16 cellular contexts compared by ENCODE assay signal in the genomic region with DNA sequence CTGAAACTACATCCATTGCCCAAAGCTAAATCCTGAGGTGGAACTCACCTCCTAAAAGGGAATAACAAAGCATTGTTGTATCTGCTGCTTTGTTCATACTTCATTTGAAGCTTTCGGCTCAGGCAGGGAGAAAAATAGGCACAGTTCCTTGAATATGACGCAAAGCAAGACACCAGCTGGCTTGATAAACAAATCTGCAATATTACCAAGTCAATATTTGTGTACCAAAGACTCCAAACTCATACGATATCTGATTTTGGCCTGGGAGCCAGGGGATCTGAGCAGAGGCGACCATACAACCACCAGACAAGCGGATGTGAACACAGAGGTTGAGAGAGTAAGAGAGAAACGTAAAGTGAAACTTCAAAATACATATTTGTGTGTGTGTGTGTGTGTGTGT. TPM values are rescaled to one million over a fixed set of nuclear protein-coding genes. Genes with fewer than 3 reads are reported as not detected.
DNase-seq lines count a peak whose midpoint lies in the region; ATAC-seq, FAIRE-seq and TF ChIP-seq lines count a peak whose summit lies in the region.
"Had no signal": no experiment of that assay in that cellular context is flagged by ENCODE, and none has a peak within 500 bp of the region (broad histone marks: within the 10 kb centered on the region; RNA-seq: fewer than 3 reads in every experiment).

No MANE protein-coding gene starts in this region.

- H3K4me3 Mint-ChIP-seq in GM23338 = no peak overlapping the region
- no peak overlapping the region for H3K4me3 Mint-ChIP-seq in naive thymus-derived CD4-positive, alpha-beta T cell
- H3K4me3 Mint-ChIP-seq: CD14-positive monocyte; CD8-positive, alpha-beta memory T cell had no signal

- H3K9me3 ChIP-seq in Loucy (ENCODE audit: insufficient read depth, low read depth, low read length) = no peaks in the 10 kb centered on the region
- no peaks in the 10 kb centered on the region for H3K9me3 ChIP-seq in pancreas
- no peaks in the 10 kb centered on the region for H3K9me3 ChIP-seq in naive thymus-derived CD4-positive, alpha-beta T cell (ENCODE audit: control insufficient read depth in 2 of 3, low read length in 3 of 3)
- H3K9me3 ChIP-seq: Caco-2 had no signal

- no peaks in the 10 kb centered on the region for H4K20me1 ChIP-seq in GM23338 (replicated peaks; ENCODE audit: insufficient read depth)
- no peaks in the 10 kb centered on the region for H4K20me1 ChIP-seq in Loucy (ENCODE audit: insufficient read depth, low read length, poor library complexity, severe bottlenecking)

- intact Hi-C loops in pancreas (cut with DNase I) = no loop called here
- intact Hi-C loops in naive thymus-derived CD4-positive, alpha-beta T cell (cut with micrococcal nuclease) = no loop called here

- H3K36me3 Mint-ChIP-seq in GM23338 (ENCODE audit: low read depth) = no peaks in the 10 kb centered on the region
- no peaks in the 10 kb centered on the region for H3K36me3 Mint-ChIP-seq in naive thymus-derived CD4-positive, alpha-beta T cell
- H3K36me3 Mint-ChIP-seq: CD14-positive monocyte; CD8-positive, alpha-beta memory T cell had no signal

- ATAC-seq in GM23338 (no peak), left lobe of liver (peak; percentile 96), pancreas (peak; percentile 61 to 96 (median 89)), GM21360 (IDR thresholded peaks at IDR 0.05; ENCODE audit: unreplicated experiment) (no peak)
- no peak for ATAC-seq in naive thymus-derived CD4-positive, alpha-beta T cell
- ATAC-seq: HCT116 had no signal

- H3K36me3 ChIP-seq in GM23338 (ENCODE audit: insufficient read depth) (no peaks in the 10 kb centered on the region), Loucy (ENCODE audit: insufficient read depth, low read length) (no peaks in the 10 kb centered on the region), pancreas (no peaks in the 10 kb centered on the region), H7 (replicated peaks; ENCODE audit: control insufficient read depth, insufficient read depth, low read length) (no peaks in the 10 kb centered on the region)
- no peaks in the 10 kb centered on the region for H3K36me3 ChIP-seq in naive thymus-derived CD4-positive, alpha-beta T cell (ENCODE audit: control insufficient read depth in 2 of 3, insufficient read depth in 3 of 3, low read length in 3 of 3)

- CTCF ChIA-PET in naive thymus-derived CD4-positive, alpha-beta T cell (lab: Charles Lee) = no interaction called here

- H3K4me2 ChIP-seq in GM23338 (no peak overlapping the region), Loucy (ENCODE audit: low read depth, low read length, poor library complexity, severe bottlenecking) (no peak overlapping the region)

- H3K4me1 Mint-ChIP-seq in GM23338 = no peaks in the 10 kb centered on the region
- no peaks in the 10 kb centered on the region for H3K4me1 Mint-ChIP-seq in naive thymus-derived CD4-positive, alpha-beta T cell
- H3K4me1 Mint-ChIP-seq: CD14-positive monocyte; CD8-positive, alpha-beta memory T cell had no signal

- POLR2A ChIA-PET in naive thymus-derived CD4-positive, alpha-beta T cell (lab: Charles Lee) = no interaction called here

- H3K9me3 Mint-ChIP-seq in GM23338 = no peaks in the 10 kb centered on the region
- H3K9me3 Mint-ChIP-seq in naive thymus-derived CD4-positive, alpha-beta T cell = peaks cover 0 to 2% (median 0%) of the 10 kb centered on the region in 11 donors
- H3K9me3 Mint-ChIP-seq: CD8-positive, alpha-beta memory T cell had no signal

- no peaks in the 10 kb centered on the region for H3K79me2 ChIP-seq in GM23338 (replicated peaks; ENCODE audit: insufficient read depth)
- H3K79me2 ChIP-seq in Loucy (ENCODE audit: insufficient read depth, low read length) = no peaks in the 10 kb centered on the region

- H3K27ac ChIP-seq in GM23338 (ENCODE audit: low read depth) (no peak overlapping the region), pancreas (peak overlapping the region in 2 of 4 donors; percentile 35 to 51)
- no peak overlapping the region for H3K27ac ChIP-seq in naive thymus-derived CD4-positive, alpha-beta T cell (ENCODE audit: low read depth, low read length)

- no peaks in the 10 kb centered on the region for H3F3A ChIP-seq in GM23338 (replicated peaks; ENCODE audit: low read depth)
- no peaks in the 10 kb centered on the region for H3F3A ChIP-seq in Loucy (ENCODE audit: low read depth)

- FAIRE-seq in pancreas (lab: Jason Lieb, UNC) = no peak
- FAIRE-seq: HTR-8/SVneo had no signal

- no peak overlapping the region for H3K4me3 ChIP-seq in GM23338
- no peak overlapping the region for H3K4me3 ChIP-seq in Loucy (ENCODE audit: low read length, poor library complexity, severe bottlenecking)
- no peak overlapping the region for H3K4me3 ChIP-seq in pancreas
- no peak overlapping the region for H3K4me3 ChIP-seq in H7 (ENCODE audit: insufficient read depth, low read depth, low read length)
- no peak overlapping the region for H3K4me3 ChIP-seq in naive thymus-derived CD4-positive, alpha-beta T cell (ENCODE audit: low read length)

- peak overlapping the region; percentile 89; the same call in 1 of the 2 replicates for H2AFZ ChIP-seq in GM23338
- 0 out of 2 replicates have a peak overlapping the region, but pooled peaks have one; percentile 35 for H2AFZ ChIP-seq in Loucy (ENCODE audit: low read length)

- no peaks in the 10 kb centered on the region for H3K27me3 Mint-ChIP-seq in GM23338 (ENCODE audit: insufficient read depth, low read depth, poor library complexity)
- H3K27me3 Mint-ChIP-seq in naive thymus-derived CD4-positive, alpha-beta T cell = no peaks in the 10 kb centered on the region
- H3K27me3 Mint-ChIP-seq: CD8-positive, alpha-beta memory T cell had no signal

- no peak for DNase-seq in GM23338 (ENCODE audit: low spot score)
- peak; percentile 57 for DNase-seq in left lobe of liver (ENCODE audit: low spot score)
- DNase-seq in pancreas = peak in 2 of 6 donors; percentile 17 to 42
- no peak for DNase-seq in H7
- no peak for DNase-seq in naive thymus-derived CD4-positive, alpha-beta T cell
- DNase-seq: Caco-2; CD8-positive, alpha-beta memory T cell; DMS53; GF-D8; GOT3; KBM-7 had no signal

- H3K9ac ChIP-seq in Loucy (ENCODE audit: low read depth, low read length, poor library complexity, severe bottlenecking) = no peak overlapping the region

- H3K9me2 ChIP-seq in GM23338 (ENCODE audit: insufficient read depth) (no peaks in the 10 kb centered on the region), Loucy (replicated peaks; ENCODE audit: low read depth, low read length) (no peaks in the 10 kb centered on the region)

- H3K4me1 ChIP-seq in GM23338 (ENCODE audit: insufficient read depth) (no peaks in the 10 kb centered on the region), Loucy (ENCODE audit: insufficient read depth, low read length, poor library complexity, severe bottlenecking) (no peaks in the 10 kb centered on the region), pancreas (no peaks in the 10 kb centered on the region)
- no peaks in the 10 kb centered on the region for H3K4me1 ChIP-seq in naive thymus-derived CD4-positive, alpha-beta T cell (ENCODE audit: control insufficient read depth in 2 of 2, insufficient read depth in 2 of 2, low read length in 2 of 2)
- H3K4me1 ChIP-seq: Caco-2 had no signal

- WGBS in pancreas, 2 donors = 45% methylated on average over 6 of the region's 6 CpGs

- H3K27me3 ChIP-seq in GM23338 (ENCODE audit: insufficient read depth) = no peaks in the 10 kb centered on the region
- H3K27me3 ChIP-seq in Loucy (ENCODE audit: insufficient read depth, low read length, poor library complexity, severe bottlenecking) = no peaks in the 10 kb centered on the region
- H3K27me3 ChIP-seq in pancreas = no peaks in the 10 kb centered on the region
- H3K27me3 ChIP-seq in H7 (ENCODE audit: control insufficient read depth, insufficient read depth, low read length) = no peaks in the 10 kb centered on the region
- no peaks in the 10 kb centered on the region for H3K27me3 ChIP-seq in naive thymus-derived CD4-positive, alpha-beta T cell (ENCODE audit: control insufficient read depth in 2 of 2, insufficient read depth in 2 of 2, low read length in 2 of 2)

- no peak overlapping the region for H3K27ac Mint-ChIP-seq in GM23338
- no peak overlapping the region for H3K27ac Mint-ChIP-seq in naive thymus-derived CD4-positive, alpha-beta T cell
- H3K27ac Mint-ChIP-seq: CD14-positive monocyte; CD8-positive, alpha-beta memory T cell had no signal

- TF ChIP-seq CTCF in GM23338 (conservative IDR thresholded peaks at IDR 0.05; ENCODE audit: low read depth in 2 of 2) (no peak), Loucy (conservative IDR thresholded peaks at IDR 0.05; ENCODE audit: low read length) (no peak), pancreas (IDR thresholded peaks at IDR 0.05) (no peak)

RNA-seq across cellular contexts. Expression of a gene that starts 34.8 kb away (rescaled TPM):
- total RNA-seq in GM23338 (2014; rRNA removed; shearing (Covaris generic)) = 26.8 and 32.4 TPM in 2 replicates
- polyA plus RNA-seq in GM23338 (2016; fragmentation: Nextera tagmentation; extraction: Ambion mirVana) = 22.7 and 23.7 TPM in 2 replicates
- total RNA-seq in left lobe of liver = 17.7 TPM
- 10 to 100 TPM; 19.0 to 24.9 (median 22.6) TPM for total RNA-seq in pancreas
- 10 to 100 TPM in 1 of 2 donors, 1 to 10 TPM in 1; 6.6 to 10.6 TPM for polyA plus RNA-seq in pancreas
- total RNA-seq in H7 (2014; rRNA removed; shearing (Covaris generic)) = 37.2 and 53.0 TPM in 2 replicates
- total RNA-seq in naive thymus-derived CD4-positive, alpha-beta T cell = 10 to 100 TPM; 30.2 to 59.1 (median 37.0) TPM
- 10 to 100 TPM; 29.6 to 30.7 TPM for polyA plus RNA-seq in naive thymus-derived CD4-positive, alpha-beta T cell

Comparison
In these comparisons a context has a peak if more than half of its experiments do, and no peak if none do; other contexts are left out.
1. ATAC-seq: peak in left lobe of liver (single experiment) and pancreas (4 of 4); none in GM23338 (single experiment), GM21360 (single experiment) and naive thymus-derived CD4-positive, alpha-beta T cell (single experiment).